Comparison of ENCODE assay signal across 18 cellular contexts in the genomic region with DNA sequence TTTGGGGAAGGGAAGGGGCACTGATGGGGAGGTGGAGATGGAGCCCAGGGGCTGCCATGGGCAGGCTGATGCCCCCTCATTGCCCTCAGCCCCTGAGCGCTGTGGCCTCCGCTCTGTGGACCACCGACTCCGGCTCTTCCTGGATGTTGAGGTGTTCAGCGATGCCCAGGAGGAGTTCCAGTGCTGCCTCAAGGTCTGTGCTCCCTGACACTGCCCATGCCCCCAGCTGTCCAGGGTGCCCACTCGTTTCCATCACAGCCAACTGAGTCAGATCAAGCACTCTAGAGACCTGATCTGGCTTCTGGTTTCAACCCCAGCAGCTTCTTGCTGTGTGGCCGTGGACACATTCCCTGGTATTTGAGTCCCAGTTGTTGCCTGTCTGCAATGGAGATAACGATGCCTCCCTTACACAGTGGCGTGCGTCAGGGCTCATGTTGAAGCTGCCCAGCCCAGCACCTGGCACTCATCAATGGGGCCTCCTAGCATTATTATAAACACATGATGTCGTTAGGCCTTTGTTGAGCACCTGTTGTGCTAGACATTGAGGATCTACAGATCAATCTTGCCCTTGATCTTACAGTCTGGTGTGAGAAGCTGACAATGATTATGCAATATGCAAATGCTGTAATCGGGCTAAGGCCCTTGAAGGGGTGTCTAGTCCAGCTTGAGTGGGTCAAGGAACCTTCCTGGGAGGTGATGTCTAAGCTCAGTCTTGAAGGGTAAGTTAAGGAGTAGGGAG. TPM values are rescaled to one million over a fixed set of nuclear protein-coding genes. Genes with fewer than 3 reads are reported as not detected.
DNase-seq lines count a peak whose midpoint lies in the region; TF ChIP-seq lines count a peak whose summit lies in the region.
"Had no signal": no experiment of that assay in that cellular context is flagged by ENCODE, and none has a peak within 500 bp of the region (broad histone marks: within the 10 kb centered on the region; RNA-seq: fewer than 3 reads in every experiment).

No MANE protein-coding gene starts in this region.

- H3K4me3 ChIP-seq in left ventricle myocardium inferior (no peak overlapping the region), right atrium auricular region (no peak overlapping the region)
- H3K4me3 ChIP-seq: GM23338 had no signal

- H3K9me3 ChIP-seq in left ventricle myocardium inferior (replicated peaks) (no peaks in the 10 kb centered on the region), right atrium auricular region (no peaks in the 10 kb centered on the region)

- TF ChIP-seq CTCF in left ventricle myocardium inferior (IDR thresholded peaks at IDR 0.05; ENCODE audit: borderline replicate concordance) (no peak), right atrium auricular region (IDR thresholded peaks at IDR 0.05) (no peak)

- intact Hi-C loops in left ventricle myocardium inferior (cut with micrococcal nuclease): no loop called here

- H3K27me3 ChIP-seq in left ventricle myocardium inferior (ENCODE audit: low read depth): no peaks in the 10 kb centered on the region
- H3K27me3 ChIP-seq in right atrium auricular region: no peaks in the 10 kb centered on the region

- DNase-seq in left ventricle myocardium inferior: no peak
- no peak for DNase-seq in right atrium auricular region (ENCODE audit: low spot score)
- peak; percentile 25 for DNase-seq in NCI-H510A (lab: John Stamatoyannopoulos, UW)
- peak; percentile 81 for DNase-seq in myocyte (ENCODE audit: low read depth)
- DNase-seq in EL: no peak
- no peak for DNase-seq in SW480 (ENCODE audit: low spot score)
- no peak for DNase-seq in NCI-H2171 treated with DMSO at 0.1 percent for 48 hours (lab: John Stamatoyannopoulos, UW)
- DNase-seq: activated CD4-positive, alpha-beta memory T cell treated with anti-CD3 and anti-CD28 coated beads for 36 hours; amniotic stem cell; central memory CD4-positive, alpha-beta T cell; DMS 273 treated with DMSO at 0.1 percent for 48 hours; effector memory CD4-positive, alpha-beta T cell; head of caudate nucleus; NCI-H1092 treated with DMSO at 0.1 percent for 48 hours; NCI-H226 had no signal

- H3K27ac ChIP-seq in left ventricle myocardium inferior (replicated peaks): peak overlapping the region; percentile 30
- H3K27ac ChIP-seq in right atrium auricular region: no peak overlapping the region
- H3K27ac ChIP-seq: HL-60 had no signal

- H3K4me1 ChIP-seq in left ventricle myocardium inferior (peaks cover 41% of the 10 kb centered on the region), right atrium auricular region (peaks cover 0 to 23% of the 10 kb centered on the region in 2 donors)

- H3K36me3 ChIP-seq in left ventricle myocardium inferior: peaks cover 58% of the 10 kb centered on the region
- peaks cover 45% of the 10 kb centered on the region for H3K36me3 ChIP-seq in right atrium auricular region

RNA-seq across cellular contexts. Expression of a gene that starts 14.4 kb away (rescaled TPM):
- total RNA-seq in left ventricle myocardium inferior (15.9 TPM), right atrium auricular region (1 to 10 TPM; 5.5 to 6.6 TPM), myocyte (13.0 and 14.7 TPM in 2 replicates)
- 22.2 TPM for polyA plus RNA-seq in myocyte (2012)

RNA-seq across cellular contexts. Expression of a gene that starts 15.4 kb away (rescaled TPM):
- total RNA-seq in left ventricle myocardium inferior (426 TPM), right atrium auricular region (100 to 1,000 TPM; 270 to 502 TPM), myocyte (4.3 and 7.0 TPM in 2 replicates)
- 9.1 TPM for polyA plus RNA-seq in myocyte (2012)
- total RNA-seq: activated CD4-positive, alpha-beta memory T cell treated with anti-CD3 and anti-CD28 coated beads for 36 hours; activated T-cell treated with anti-CD3 and anti-CD28 coated beads, Interleukin-2, amount 50 U/mL, for 72 hours had no signal

RNA-seq across cellular contexts. Expression of a gene that starts 39.9 kb away (rescaled TPM):
- total RNA-seq in left ventricle myocardium inferior (2.4 TPM), right atrium auricular region (10 to 100 TPM in 1 of 2 donors, 1 to 10 TPM in 1; 1.0 to 28.3 TPM), myocyte (0.48 and 0.62 TPM in 2 replicates)
- 1.7 TPM for polyA plus RNA-seq in myocyte (2012)
- total RNA-seq: activated CD4-positive, alpha-beta memory T cell treated with anti-CD3 and anti-CD28 coated beads for 36 hours; activated T-cell treated with anti-CD3 and anti-CD28 coated beads, Interleukin-2, amount 50 U/mL, for 72 hours had no signal

RNA-seq across cellular contexts. Expression of a gene that starts 40.7 kb away (rescaled TPM):
- total RNA-seq in left ventricle myocardium inferior (208 TPM), right atrium auricular region (100 to 1,000 TPM; 150 to 157 TPM), myocyte (159 and 173 TPM in 2 replicates)
- polyA plus RNA-seq in myocyte (2012): 139 TPM

Comparison
In these comparisons a context has a peak if more than half of its experiments do, and no peak if none do; other contexts are left out.
1. DNase-seq: peak in NCI-H510A (single experiment) and myocyte (single experiment); none in left ventricle myocardium inferior (single experiment), right atrium auricular region (single experiment), EL (single experiment), SW480 (single experiment) and NCI-H2171 treated with DMSO at 0.1 percent for 48 hours (single experiment).
2. RNA of a gene that starts 15.4 kb away (total RNA-seq): 270 to 502 TPM in right atrium auricular region and 426 TPM in left ventricle myocardium inferior (single experiment); 4.3 to 7.0 TPM in myocyte; every median in the first group is over 10 times any median in the second.